8 cellular contexts compared by ENCODE assay signal in genomic region chr17:77323413-77324171, GRCh38.
DNase-seq lines count a peak whose midpoint lies in the region; TF ChIP-seq lines count a peak whose summit lies in the region.

No MANE protein-coding gene starts in this region.

- H3K9me3 ChIP-seq in SJSA1 (replicated peaks) (no peaks in the 10 kb centered on the region), prostate gland (no peaks in the 10 kb centered on the region)

- no peak for TF ChIP-seq POLR2A in prostate gland (IDR thresholded peaks at IDR 0.05)

- H3K36me3 ChIP-seq in SJSA1 (peaks cover 45% of the 10 kb centered on the region), prostate gland (no peaks in the 10 kb centered on the region)

- H3K4me3 ChIP-seq in GM12875 (ENCODE audit: low read depth, low read length), result peak overlapping the region; percentile 77
- peak overlapping the region; percentile 23 for H3K4me3 ChIP-seq in SJSA1
- peak overlapping the region; percentile 84 for H3K4me3 ChIP-seq in fibroblast of villous mesenchyme (ENCODE audit: low read depth, low read length)
- H3K4me3 ChIP-seq in prostate gland, result no peak overlapping the region

- H3K27ac ChIP-seq in SJSA1 (peak overlapping the region; percentile 92), prostate gland (peak overlapping the region; percentile 89 to 94)

- intact Hi-C loops in prostate gland (cut with DNase I), result no loop called here

- WGBS in prostate gland, result 52% methylated on average over 36 of the region's 36 CpGs

- peak in 1 of 2 experiments; percentile 73 for DNase-seq in SJSA1 (ENCODE audit: low read depth in 1 of 2, low spot score in 2 of 2)
- peak; percentile 87 for DNase-seq in fibroblast of villous mesenchyme (ENCODE audit: low read depth)
- DNase-seq in prostate gland (ENCODE audit: low spot score), result no peak
- no peak for DNase-seq in DMS 273 (lab: John Stamatoyannopoulos, UW; ENCODE audit: unreplicated experiment)
- DNase-seq in activated CD4-positive, alpha-beta T cell treated with anti-CD3 and anti-CD28 coated beads for 1 hour, result no peak
- DNase-seq in NCI-H1048 (lab: John Stamatoyannopoulos, UW), result no peak
- no peak for DNase-seq in NCI-H446 treated with DMSO at 0.1 percent for 48 hours (lab: John Stamatoyannopoulos, UW)

- TF ChIP-seq CTCF in GM12875 (IDR thresholded peaks at IDR 0.05; ENCODE audit: borderline replicate concordance, insufficient read depth, low read depth, low read length) (no peak), fibroblast of villous mesenchyme (IDR thresholded peaks at IDR 0.05; ENCODE audit: insufficient read depth, low read depth, low read length) (no peak), prostate gland (IDR thresholded peaks at IDR 0.05) (no peak)

- H3K4me1 ChIP-seq in SJSA1 (replicated peaks) (peaks cover 69% of the 10 kb centered on the region), prostate gland (replicated peaks) (peaks cover 32% of the 10 kb centered on the region)

- H3K27me3 ChIP-seq in SJSA1 (replicated peaks), result no peaks in the 10 kb centered on the region
- H3K27me3 ChIP-seq in prostate gland (replicated peaks; ENCODE audit: insufficient read depth), result no peaks in the 10 kb centered on the region

Comparison
In these comparisons a context has a peak if more than half of its experiments do, and no peak if none do; other contexts are left out.
1. H3K4me3 ChIP-seq: peak in GM12875 (single experiment), SJSA1 (single experiment) and fibroblast of villous mesenchyme (single experiment); none in prostate gland (0 of 2).